8 cellular contexts compared by ENCODE assay signal in genomic region chr9:120579139-120579749, GRCh38. TPM values are rescaled to one million over a fixed set of nuclear protein-coding genes. Genes with fewer than 3 reads are reported as not detected.
DNase-seq lines count a peak whose midpoint lies in the region; ATAC-seq and TF ChIP-seq lines count a peak whose summit lies in the region.

No MANE protein-coding gene starts in this region.

- H3K36me3 ChIP-seq in ACC112 (ENCODE audit: insufficient read depth, low read length) = no peaks in the 10 kb centered on the region
- peaks cover 18% of the 10 kb centered on the region for H3K36me3 ChIP-seq in SK-N-MC (ENCODE audit: insufficient read depth, low read length)
- peaks cover 0 to 4% (median 0%) of the 10 kb centered on the region in 4 donors for H3K36me3 ChIP-seq in esophagus muscularis mucosa
- no peaks in the 10 kb centered on the region for H3K36me3 ChIP-seq in neutrophil

- H3K9me3 ChIP-seq in SK-N-MC (ENCODE audit: low read depth, low read length) = no peaks in the 10 kb centered on the region
- no peaks in the 10 kb centered on the region for H3K9me3 ChIP-seq in esophagus muscularis mucosa
- H3K9me3 ChIP-seq in neutrophil = no peaks in the 10 kb centered on the region

- peak overlapping the region; percentile 93 for H3K9ac ChIP-seq in SK-N-MC (ENCODE audit: insufficient read length)

- peak overlapping the region; percentile 29; the same call in 1 of the 2 replicates for H3K27ac ChIP-seq in ACC112 (ENCODE audit: low read depth, low read length)
- peak overlapping the region; percentile 64 for H3K27ac ChIP-seq in SK-N-MC
- H3K27ac ChIP-seq in esophagus muscularis mucosa (replicated peaks in 1 of 4) = peak overlapping the region; percentile 69 to 84 (median 79)
- peak overlapping the region; percentile 59 for H3K27ac ChIP-seq in neutrophil

- H3K4me1 ChIP-seq in ACC112 (ENCODE audit: control insufficient read depth, insufficient read depth, low read length, unreplicated experiment) = peaks cover 17% of the 10 kb centered on the region
- H3K4me1 ChIP-seq in esophagus muscularis mucosa = peaks cover 13 to 35% (median 25%) of the 10 kb centered on the region in 4 donors
- H3K4me1 ChIP-seq in neutrophil (ENCODE audit: control insufficient read depth in 1 of 2, insufficient read depth in 1 of 2, low read depth in 1 of 2, low read length in 1 of 2) = peaks cover 15 to 18% of the 10 kb centered on the region in 2 experiments

- TF ChIP-seq EP300 in esophagus muscularis mucosa (IDR thresholded peaks at IDR 0.05) = no peak

- intact Hi-C loops in esophagus muscularis mucosa (cut with DNase I) = no loop called here

- H3K4me3 ChIP-seq in ACC112 (ENCODE audit: low read depth, low read length) (peak overlapping the region; percentile 100), SK-N-MC (peak overlapping the region; percentile 92), esophagus muscularis mucosa (peak overlapping the region; percentile 69 to 99 (median 88)), neutrophil (ENCODE audit: low read depth in 1 of 2, low read length in 1 of 2) (peak overlapping the region; percentile 82 to 84)

- no peak for TF ChIP-seq CTCF in esophagus muscularis mucosa (IDR thresholded peaks at IDR 0.05)
- TF ChIP-seq CTCF in neutrophil (IDR thresholded peaks at IDR 0.05) = no peak
- no peak for TF ChIP-seq CTCF in GM10248 (IDR thresholded peaks at IDR 0.05; ENCODE audit: control extremely low read depth, extremely low read depth, low read depth, missing control alignments)

- peaks cover 48% of the 10 kb centered on the region for H3K79me2 ChIP-seq in ACC112 (ENCODE audit: control insufficient read depth, insufficient read depth, low read length, unreplicated experiment)

- no peak for TF ChIP-seq POLR2A in esophagus muscularis mucosa (IDR thresholded peaks at IDR 0.05; ENCODE audit: low read depth)

- no peaks in the 10 kb centered on the region for H3K27me3 ChIP-seq in ACC112 (ENCODE audit: insufficient read depth, low read length)
- H3K27me3 ChIP-seq in esophagus muscularis mucosa = no peaks in the 10 kb centered on the region
- H3K27me3 ChIP-seq in neutrophil = no peaks in the 10 kb centered on the region

- POLR2A ChIA-PET in GM10248 (lab: Yijun Ruan, JAX) = no interaction called here

- H2AFZ ChIP-seq in ACC112 (ENCODE audit: low read length, unreplicated experiment) = peak overlapping the region; percentile 98

- ATAC-seq in GM19328 (IDR thresholded peaks at IDR 0.05; ENCODE audit: unreplicated experiment) = peak; percentile 8

- 22% methylated on average over 9 of the region's 9 CpGs for WGBS in esophagus muscularis mucosa

- DNase-seq in SK-N-MC (ENCODE audit: low read depth, low spot score) = no peak
- no peak for DNase-seq in esophagus muscularis mucosa (ENCODE audit: extremely low spot score)
- no peak for DNase-seq in GM10248 (ENCODE audit: extremely low spot score)
- no peak for DNase-seq in occipital lobe (lab: John Stamatoyannopoulos, UW)
- DNase-seq in putamen (ENCODE audit: low spot score) = no peak

- CTCF ChIA-PET in GM10248 (lab: Yijun Ruan, JAX) = no interaction called here

RNA-seq across cellular contexts. Expression of gene CDK5RAP2, which starts 0.7 kb away (rescaled TPM):
- total RNA-seq in esophagus muscularis mucosa (10 to 100 TPM; 34.6 to 38.6 (median 36.7) TPM), occipital lobe (26.8 TPM)

Comparison
In these comparisons a context has a peak if more than half of its experiments do, and no peak if none do; other contexts are left out.
1. H3K27ac ChIP-seq: peak in every context shown above with its lines; median percentile 79 in esophagus muscularis mucosa; 64 in SK-N-MC; 59 in neutrophil; 29 in ACC112.